16 cellular contexts compared by ENCODE assay signal in the genomic region with DNA sequence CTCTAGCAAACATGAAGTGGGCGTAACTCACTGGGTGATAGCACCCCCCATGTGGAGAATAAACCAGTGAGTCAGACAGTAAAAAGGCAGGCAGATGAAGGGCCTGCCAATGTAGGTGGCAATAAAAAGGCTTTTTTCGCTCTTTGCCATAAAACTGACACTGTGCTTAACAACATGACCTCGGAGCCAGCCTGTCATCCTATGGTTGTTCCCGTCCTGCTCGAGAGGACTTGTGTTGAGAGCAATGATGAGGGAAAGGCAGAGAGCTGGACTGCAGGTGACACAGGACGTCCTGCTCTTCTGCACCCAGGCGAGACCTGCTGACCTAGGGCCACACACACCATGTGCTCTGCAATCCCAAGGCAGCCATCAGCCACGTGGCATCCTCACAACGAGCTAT.
DNase-seq lines count a peak whose midpoint lies in the region; ATAC-seq and TF ChIP-seq lines count a peak whose summit lies in the region.
"Had no signal": no experiment of that assay in that cellular context is flagged by ENCODE, and none has a peak within 500 bp of the region (broad histone marks: within the 10 kb centered on the region; RNA-seq: fewer than 3 reads in every experiment).

No MANE protein-coding gene starts in this region.

- H3K9me2 ChIP-seq in hepatocyte (replicated peaks; ENCODE audit: insufficient read depth), result no peaks in the 10 kb centered on the region

- H2BK20ac ChIP-seq in H9 (ENCODE audit: low read depth, low read length, poor library complexity, severe bottlenecking), result no peak overlapping the region

- peak; percentile 24 for ATAC-seq in stimulated activated memory B cell treated with anti-CD40 and anti-IgM and Interleukin-4, amounts not matched to agents 10 μg/mL and 1 μg/mL and 100 μg/mL, for 72 hours
- ATAC-seq: GM12878, HCT116 had no signal

- H2AFZ ChIP-seq in H9 (ENCODE audit: low read length), result no peak overlapping the region
- H2AFZ ChIP-seq in hepatocyte, result no peak overlapping the region

- H4K8ac ChIP-seq in H9 (replicated peaks; ENCODE audit: insufficient read length, low read depth, low read length), result no peak overlapping the region

- H3K27me3 ChIP-seq in H9 (ENCODE audit: insufficient read depth, low read length) (no peaks in the 10 kb centered on the region), hepatocyte (no peaks in the 10 kb centered on the region)

- no peak overlapping the region for H4K91ac ChIP-seq in H9 (ENCODE audit: insufficient read length, low read depth, low read length)

- intact Hi-C loops in activated T-helper 1 cell treated with anti-CD3 and anti-CD28 coated beads, Interleukin-12 subunit alpha, Interleukin-12 subunit beta, Interleukin-2, Interleukin-4 antibody, amounts not matched to agents 30 ng/mL and 10 ng/mL and 1 ng/mL, durations not matched to agents 14 hours and 24 hours and 36 hours (cut with micrococcal nuclease), result no loop called here

- H3K18ac ChIP-seq in H9 (ENCODE audit: insufficient read length, low read depth, low read length), result no peak overlapping the region

- H3K79me2 ChIP-seq in H9 (ENCODE audit: insufficient read depth, low read length) (no peaks in the 10 kb centered on the region), hepatocyte (no peaks in the 10 kb centered on the region)

- no peak overlapping the region for H3K23ac ChIP-seq in H9 (ENCODE audit: insufficient read length, low read depth, low read length)

- H3K4me1 ChIP-seq in H9 (ENCODE audit: insufficient read depth, low read length), result no peaks in the 10 kb centered on the region
- no peaks in the 10 kb centered on the region for H3K4me1 ChIP-seq in hepatocyte (ENCODE audit: insufficient read depth)

- in situ Hi-C loops in GM13976 (cut with MboI; ENCODE audit: low sequenced_read_pairs, unreplicated experiment), result no loop called here

- no peak overlapping the region for H3K4me3 Mint-ChIP-seq in H9
- H3K4me3 Mint-ChIP-seq in stimulated activated memory B cell treated with anti-CD40 and anti-IgM and Interleukin-4, amounts not matched to agents 10 μg/mL and 1 μg/mL and 100 μg/mL, for 72 hours, result no peak overlapping the region
- no peak overlapping the region for H3K4me3 Mint-ChIP-seq in activated T-helper 1 cell treated with anti-CD3 and anti-CD28 coated beads, Interleukin-12 subunit alpha, Interleukin-12 subunit beta, Interleukin-2, Interleukin-4 antibody, amounts not matched to agents 30 ng/mL and 10 ng/mL and 1 ng/mL, durations not matched to agents 14 hours and 24 hours and 36 hours
- H3K4me3 Mint-ChIP-seq: B cell; CD4-positive, alpha-beta T cell had no signal

- H2BK12ac ChIP-seq in H9 (ENCODE audit: insufficient read length, low read depth, low read length), result no peak overlapping the region

- H3K27ac Mint-ChIP-seq in H9, result no peak overlapping the region
- H3K27ac Mint-ChIP-seq in stimulated activated memory B cell treated with anti-CD40 and anti-IgM and Interleukin-4, amounts not matched to agents 10 μg/mL and 1 μg/mL and 100 μg/mL, for 72 hours, result no peak overlapping the region
- no peak overlapping the region for H3K27ac Mint-ChIP-seq in activated T-helper 1 cell treated with anti-CD3 and anti-CD28 coated beads, Interleukin-12 subunit alpha, Interleukin-12 subunit beta, Interleukin-2, Interleukin-4 antibody, amounts not matched to agents 30 ng/mL and 10 ng/mL and 1 ng/mL, durations not matched to agents 14 hours and 24 hours and 36 hours
- H3K27ac Mint-ChIP-seq: B cell; CD4-positive, alpha-beta T cell had no signal

- H3K9me3 ChIP-seq in H9 (ENCODE audit: control insufficient read depth, low read depth, low read length) (no peaks in the 10 kb centered on the region), hepatocyte (ENCODE audit: low read depth) (no peaks in the 10 kb centered on the region)

- H2BK120ac ChIP-seq in H9 (ENCODE audit: low read depth, low read length, poor library complexity, severe bottlenecking), result no peak overlapping the region

- WGBS in H9 (ENCODE audit: extremely low coverage, insufficient read length, low lambda C conversion rate), result no CpG with 5 or more reads among the region's 9 CpGs
- 59% methylated on average over 9 of the region's 9 CpGs for WGBS in hepatocyte (ENCODE audit: low lambda C conversion rate, missing lambda C conversion rate)

- peaks cover 21% of the 10 kb centered on the region for H3K27me3 Mint-ChIP-seq in H9 (ENCODE audit: low read depth)
- no peaks in the 10 kb centered on the region for H3K27me3 Mint-ChIP-seq in stimulated activated memory B cell treated with anti-CD40 and anti-IgM and Interleukin-4, amounts not matched to agents 10 μg/mL and 1 μg/mL and 100 μg/mL, for 72 hours
- peaks cover 2% of the 10 kb centered on the region for H3K27me3 Mint-ChIP-seq in activated T-helper 1 cell treated with anti-CD3 and anti-CD28 coated beads, Interleukin-12 subunit alpha, Interleukin-12 subunit beta, Interleukin-2, Interleukin-4 antibody, amounts not matched to agents 30 ng/mL and 10 ng/mL and 1 ng/mL, durations not matched to agents 14 hours and 24 hours and 36 hours (ENCODE audit: insufficient read depth)
- H3K27me3 Mint-ChIP-seq: B cell had no signal

- peak; percentile 6 for DNase-seq in activated CD8-positive, alpha-beta memory T cell treated with anti-CD3 and anti-CD28 coated beads, Interleukin-2, amount 50 U/mL, for 48 hours
- DNase-seq in activated CD8-positive, alpha-beta memory T cell treated with anti-CD3 and anti-CD28 coated beads for 24 hours, result no peak
- DNase-seq in H9 (peak; percentile 14), hepatocyte (ENCODE audit: low spot score) (peak; percentile 49), GM13976 (ENCODE audit: low spot score) (no peak)
- DNase-seq in activated CD4-positive, alpha-beta T cell treated with anti-CD3 and anti-CD28 coated beads for 48 hours, result no peak
- DNase-seq in activated T-helper 1 cell treated with anti-CD3 and anti-CD28 coated beads, Interleukin-12 subunit alpha, Interleukin-12 subunit beta, Interleukin-2, Interleukin-4 antibody, amounts not matched to agents 30 ng/mL and 10 ng/mL and 1 ng/mL, durations not matched to agents 14 hours and 24 hours and 36 hours (ENCODE audit: low spot score), result no peak
- DNase-seq: 8988T; C1 segment of cervical spinal cord; CD4-positive, alpha-beta T cell; DMS79 had no signal

- no peak overlapping the region for H3T11ph ChIP-seq in H9 (ENCODE audit: low read length)

- H3K4me3 ChIP-seq in hepatocyte, result no peak overlapping the region
- H3K4me3 ChIP-seq: GM12878 had no signal

- no peaks in the 10 kb centered on the region for H3K79me1 ChIP-seq in H9 (ENCODE audit: insufficient read depth, low read depth, low read length, poor library complexity, severe bottlenecking)

- H3K36me3 ChIP-seq in hepatocyte (replicated peaks; ENCODE audit: insufficient read depth, low read depth), result no peaks in the 10 kb centered on the region

- no peak overlapping the region for H3K27ac ChIP-seq in H9 (ENCODE audit: insufficient read length, low read depth, low read length)
- no peak overlapping the region for H3K27ac ChIP-seq in hepatocyte
- H3K27ac ChIP-seq: HL-60 had no signal

- no peaks in the 10 kb centered on the region for H3K23me2 ChIP-seq in H9 (ENCODE audit: insufficient read length, low read depth, low read length, poor library complexity, severe bottlenecking)

- no peak overlapping the region for H3K56ac ChIP-seq in H9 (ENCODE audit: insufficient read length, low read depth, low read length)

- H3K9me3 Mint-ChIP-seq in H9, result no peaks in the 10 kb centered on the region
- peaks cover 3% of the 10 kb centered on the region for H3K9me3 Mint-ChIP-seq in stimulated activated memory B cell treated with anti-CD40 and anti-IgM and Interleukin-4, amounts not matched to agents 10 μg/mL and 1 μg/mL and 100 μg/mL, for 72 hours
- H3K9me3 Mint-ChIP-seq in activated T-helper 1 cell treated with anti-CD3 and anti-CD28 coated beads, Interleukin-12 subunit alpha, Interleukin-12 subunit beta, Interleukin-2, Interleukin-4 antibody, amounts not matched to agents 30 ng/mL and 10 ng/mL and 1 ng/mL, durations not matched to agents 14 hours and 24 hours and 36 hours, result peaks cover under 1% of the 10 kb centered on the region
- H3K9me3 Mint-ChIP-seq: CD4-positive, alpha-beta T cell had no signal

- H3K9ac ChIP-seq in H9 (ENCODE audit: extremely low read depth, insufficient read length, low read length), result no peak overlapping the region

- H3K14ac ChIP-seq in H9 (ENCODE audit: insufficient read depth, low read length), result no peak overlapping the region; the same call in 1 of the 2 replicates

- H2BK5ac ChIP-seq in H9 (ENCODE audit: insufficient read length, low read length), result no peak overlapping the region

- H3K4me2 ChIP-seq in H9 (ENCODE audit: insufficient read depth, insufficient read length, low read length), result no peak overlapping the region
- no peak overlapping the region for H3K4me2 ChIP-seq in hepatocyte

- no peak overlapping the region for H4K5ac ChIP-seq in H9 (ENCODE audit: insufficient read length, low read depth, low read length)

- H2BK15ac ChIP-seq in H9 (ENCODE audit: low read depth, low read length), result no peak overlapping the region

- peaks cover 0 to 9% of the 10 kb centered on the region in 2 experiments; a peak in 1 of 4 replicates for H3K4me1 Mint-ChIP-seq in H9
- H3K4me1 Mint-ChIP-seq in stimulated activated memory B cell treated with anti-CD40 and anti-IgM and Interleukin-4, amounts not matched to agents 10 μg/mL and 1 μg/mL and 100 μg/mL, for 72 hours, result no peaks in the 10 kb centered on the region
- H3K4me1 Mint-ChIP-seq in activated T-helper 1 cell treated with anti-CD3 and anti-CD28 coated beads, Interleukin-12 subunit alpha, Interleukin-12 subunit beta, Interleukin-2, Interleukin-4 antibody, amounts not matched to agents 30 ng/mL and 10 ng/mL and 1 ng/mL, durations not matched to agents 14 hours and 24 hours and 36 hours (ENCODE audit: low read depth), result no peaks in the 10 kb centered on the region
- H3K4me1 Mint-ChIP-seq: B cell had no signal

- TF ChIP-seq CTCF in H9 (conservative IDR thresholded peaks at IDR 0.05) (no peak), hepatocyte (IDR thresholded peaks at IDR 0.05; ENCODE audit: poor library complexity) (no peak), GM13976 (IDR thresholded peaks at IDR 0.05; ENCODE audit: borderline replicate concordance, control extremely low read depth, extremely low read depth, insufficient read depth, missing control alignments) (no peak)

- no peaks in the 10 kb centered on the region for H4K20me1 ChIP-seq in H9 (ENCODE audit: control insufficient read depth, insufficient read depth, insufficient read length)
- no peaks in the 10 kb centered on the region for H4K20me1 ChIP-seq in hepatocyte (ENCODE audit: insufficient read depth, poor library complexity, severe bottlenecking)

- no peaks in the 10 kb centered on the region for H3K36me3 Mint-ChIP-seq in H9 (ENCODE audit: insufficient read depth in 1 of 3, low read depth in 3 of 3)
- no peaks in the 10 kb centered on the region for H3K36me3 Mint-ChIP-seq in stimulated activated memory B cell treated with anti-CD40 and anti-IgM and Interleukin-4, amounts not matched to agents 10 μg/mL and 1 μg/mL and 100 μg/mL, for 72 hours
- H3K36me3 Mint-ChIP-seq in activated T-helper 1 cell treated with anti-CD3 and anti-CD28 coated beads, Interleukin-12 subunit alpha, Interleukin-12 subunit beta, Interleukin-2, Interleukin-4 antibody, amounts not matched to agents 30 ng/mL and 10 ng/mL and 1 ng/mL, durations not matched to agents 14 hours and 24 hours and 36 hours (ENCODE audit: low read depth), result no peaks in the 10 kb centered on the region

- H2AK5ac ChIP-seq in H9 (ENCODE audit: insufficient read length, low read length), result no peak overlapping the region

- no peak overlapping the region for H3K4ac ChIP-seq in H9 (ENCODE audit: low read depth, low read length)

Comparison
In these comparisons a context has a peak if more than half of its experiments do, and no peak if none do; other contexts are left out.
1. DNase-seq: peak in activated CD8-positive, alpha-beta memory T cell treated with anti-CD3 and anti-CD28 coated beads, Interleukin-2, amount 50 U/mL, for 48 hours (single experiment), H9 (single experiment) and hepatocyte (single experiment); none in activated CD8-positive, alpha-beta memory T cell treated with anti-CD3 and anti-CD28 coated beads for 24 hours (single experiment), activated CD4-positive, alpha-beta T cell treated with anti-CD3 and anti-CD28 coated beads for 48 hours (single experiment), activated T-helper 1 cell treated with anti-CD3 and anti-CD28 coated beads, Interleukin-12 subunit alpha, Interleukin-12 subunit beta, Interleukin-2, Interleukin-4 antibody, amounts not matched to agents 30 ng/mL and 10 ng/mL and 1 ng/mL, durations not matched to agents 14 hours and 24 hours and 36 hours (single experiment) and GM13976 (single experiment).